In genomic region chr20:21028436-21028835, GRCh38 we compare ENCODE assay signal across 19 cellular contexts.
DNase-seq lines count a peak whose midpoint lies in the region; TF ChIP-seq lines count a peak whose summit lies in the region.
"Had no signal": no experiment of that assay in that cellular context is flagged by ENCODE, and none has a peak within 500 bp of the region (broad histone marks: within the 10 kb centered on the region; RNA-seq: fewer than 3 reads in every experiment).

No MANE protein-coding gene starts in this region.

- no peak overlapping the region for H4K8ac ChIP-seq in neuronal stem cell (ENCODE audit: low read depth, low read length)

- H3K9me3 ChIP-seq in HEK293 (ENCODE audit: control insufficient read depth, insufficient read depth, low read depth, low read length): no peaks in the 10 kb centered on the region
- no peaks in the 10 kb centered on the region for H3K9me3 ChIP-seq in SJCRH30 (replicated peaks)
- H3K9me3 ChIP-seq in neuronal stem cell (replicated peaks in 1 of 2; ENCODE audit: control insufficient read depth in 2 of 2, insufficient read depth in 1 of 2, low read depth in 1 of 2, low read length in 2 of 2): peaks cover 0 to 2% of the 10 kb centered on the region in 2 donors
- H3K9me3 ChIP-seq in thyroid gland: no peaks in the 10 kb centered on the region
- no peaks in the 10 kb centered on the region for H3K9me3 ChIP-seq in MG63
- H3K9me3 ChIP-seq: A549 had no signal

- no peak overlapping the region for H2BK5ac ChIP-seq in neuronal stem cell (ENCODE audit: low read length)

- intact Hi-C loops in thyroid gland (cut with DNase I): no loop called here

- no peak overlapping the region for H2BK15ac ChIP-seq in neuronal stem cell (ENCODE audit: low read length)

- peak overlapping the region; percentile 45 for H3K18ac ChIP-seq in neuronal stem cell (ENCODE audit: low read length)

- no peak overlapping the region for H3K23ac ChIP-seq in neuronal stem cell (ENCODE audit: low read depth, low read length, poor library complexity)

- no peak overlapping the region for H2BK120ac ChIP-seq in neuronal stem cell (ENCODE audit: low read depth, low read length)

- H3K4me1 ChIP-seq in HEK293 (ENCODE audit: control insufficient read depth, insufficient read depth, low read length) (no peaks in the 10 kb centered on the region), SJCRH30 (peaks cover 33% of the 10 kb centered on the region), neuronal stem cell (ENCODE audit: control insufficient read depth in 2 of 2, insufficient read depth in 1 of 2, low read depth in 1 of 2, low read length in 2 of 2) (peaks cover 0 to 12% of the 10 kb centered on the region in 2 donors), thyroid gland (peaks cover 21 to 23% of the 10 kb centered on the region in 2 donors)
- H3K4me1 ChIP-seq: A549 had no signal

- no peak overlapping the region for H3K14ac ChIP-seq in neuronal stem cell (ENCODE audit: low read length)

- TF ChIP-seq CTCF in HEK293 (tag by site-specific recombination; IDR thresholded peaks at IDR 0.05): no peak
- no peak for TF ChIP-seq CTCF in thyroid gland (IDR thresholded peaks at IDR 0.05)

- POLR2A ChIA-PET in HEK293 (lab: Yijun Ruan, JAX): no interaction called here

- no peak overlapping the region for H2BK12ac ChIP-seq in neuronal stem cell (ENCODE audit: low read length)

- no peak overlapping the region for H2AFZ ChIP-seq in neuronal stem cell (ENCODE audit: low read length)
- H2AFZ ChIP-seq: GM23248 had no signal

- H3K4me3 ChIP-seq in HEK293 (ENCODE audit: low read depth, low read length) (no peak overlapping the region), SJCRH30 (peak overlapping the region; percentile 38; the same call in 1 of the 2 replicates), neuronal stem cell (ENCODE audit: low read length in 2 of 2) (no peak overlapping the region), thyroid gland (replicated peaks in 1 of 3) (no peak overlapping the region), MG63 (no peak overlapping the region)
- H3K4me3 ChIP-seq: A549, GM23248 had no signal

- WGBS in neuronal stem cell (ENCODE audit: extremely low coverage in 2 of 2, insufficient read length in 2 of 2, insufficient replicate concordance in 1 of 2), 2 donors: no CpG with 5 or more reads among the region's 3 CpGs
- WGBS in thyroid gland, 2 donors: 11% methylated on average over 3 of the region's 3 CpGs

- no peaks in the 10 kb centered on the region for H3K27me3 ChIP-seq in SJCRH30
- no peaks in the 10 kb centered on the region for H3K27me3 ChIP-seq in neuronal stem cell (ENCODE audit: control insufficient read depth in 3 of 3, insufficient read depth in 3 of 3, low read depth in 1 of 3, low read length in 3 of 3)
- no peaks in the 10 kb centered on the region for H3K27me3 ChIP-seq in thyroid gland
- no peaks in the 10 kb centered on the region for H3K27me3 ChIP-seq in MG63

- H3K4me2 ChIP-seq in neuronal stem cell (ENCODE audit: insufficient read depth, low read length, poor library complexity, severe bottlenecking): no peak overlapping the region
- H3K4me2 ChIP-seq: A549 had no signal

- H3K36me3 ChIP-seq in HEK293 (ENCODE audit: control insufficient read depth in 2 of 2, insufficient read depth in 1 of 2, low read length in 2 of 2): no peaks in the 10 kb centered on the region
- no peaks in the 10 kb centered on the region for H3K36me3 ChIP-seq in SJCRH30
- H3K36me3 ChIP-seq in neuronal stem cell (replicated peaks in 1 of 2; ENCODE audit: control insufficient read depth in 2 of 2, insufficient read depth in 2 of 2, low read length in 2 of 2): no peaks in the 10 kb centered on the region
- H3K36me3 ChIP-seq in thyroid gland: no peaks in the 10 kb centered on the region
- H3K36me3 ChIP-seq in MG63: no peaks in the 10 kb centered on the region

- H2AK5ac ChIP-seq in neuronal stem cell (ENCODE audit: low read depth, low read length): no peak overlapping the region

- H4K91ac ChIP-seq in neuronal stem cell (ENCODE audit: low read depth, low read length, poor library complexity): no peak overlapping the region

- no peak overlapping the region for H3K9ac ChIP-seq in neuronal stem cell (ENCODE audit: low read depth, low read length, poor library complexity)
- H3K9ac ChIP-seq: GM23248 had no signal

- no peak overlapping the region for H3K4ac ChIP-seq in neuronal stem cell (ENCODE audit: low read length)

- CTCF ChIA-PET in HEK293 (lab: Yijun Ruan, JAX): interaction anchor here (0.6 kb wide), 1 partner anchor 18 kb away, joined by 3 read pairs; no protein-coding TSS in a partner anchor

- TF ChIP-seq POLR2A in thyroid gland (IDR thresholded peaks at IDR 0.05): no peak

- no peaks in the 10 kb centered on the region for H3K79me1 ChIP-seq in neuronal stem cell (ENCODE audit: low read depth, low read length)

- H3K27ac ChIP-seq in HEK293 (ENCODE audit: extremely low read depth, low read depth, low read length): no peak overlapping the region
- H3K27ac ChIP-seq in SJCRH30: peak overlapping the region; percentile 57; the same call in 1 of the 2 replicates
- H3K27ac ChIP-seq in neuronal stem cell (replicated peaks; ENCODE audit: low read length): no peak overlapping the region
- H3K27ac ChIP-seq in thyroid gland: peak overlapping the region; percentile 58 to 81 (median 69)
- H3K27ac ChIP-seq: A549, GM23248 had no signal

- DNase-seq in SJCRH30: peak; percentile 74 to 82
- no peak for DNase-seq in neuronal stem cell (ENCODE audit: low spot score)
- DNase-seq in thyroid gland: peak; percentile 79 to 80
- no peak for DNase-seq in NCI-H1092 (lab: John Stamatoyannopoulos, UW)
- DNase-seq in AG08396 (ENCODE audit: low spot score): no peak
- no peak for DNase-seq in MG63
- DNase-seq: 8988T; ACHN; C1 segment of cervical spinal cord; Calu3; CD4-positive, alpha-beta memory T cell; COR-L47; DMS53; DND-41; GM23248; H7; HCEC 1CT had no signal

TF ChIP-seq in HEK293, 187 proteins besides CTCF, POLR2A, EP300 and RAD21:
- TF ChIP-seq EGR2 (tag by site-specific recombination; IDR thresholded peaks at IDR 0.05; ENCODE audit: low read depth) (peak; percentile 39; the same call in 1 of the 2 replicates), ZNF148 (tag by site-specific recombination; IDR thresholded peaks at IDR 0.05; ENCODE audit: borderline replicate concordance) (no peak), ZFHX2 (tag by site-specific recombination; conservative IDR thresholded peaks at IDR 0.05) (0 out of 2 replicates have a peak, but pooled peaks have one; percentile 41)
TF ChIP-seq in HEK293: peak in this region for 2.

Comparison
In these comparisons a context has a peak if more than half of its experiments do, and no peak if none do; other contexts are left out.
1. H3K27ac ChIP-seq: peak in SJCRH30 (single experiment) and thyroid gland (3 of 3); none in HEK293 (single experiment) and neuronal stem cell (single experiment).
2. DNase-seq: peak in SJCRH30 (2 of 2) and thyroid gland (2 of 2); none in neuronal stem cell (single experiment), NCI-H1092 (single experiment), AG08396 (single experiment) and MG63 (single experiment).